Comparison of ENCODE assay signal across 8 cellular contexts in genomic region chr9:128689293-128689770, GRCh38. TPM values are rescaled to one million over a fixed set of nuclear protein-coding genes. Genes with fewer than 3 reads are reported as not detected.
DNase-seq lines count a peak whose midpoint lies in the region; ATAC-seq and TF ChIP-seq lines count a peak whose summit lies in the region.

No MANE protein-coding gene starts in this region.

- no CpG with 5 or more reads among the region's 78 CpGs for WGBS in trophoblast cell (ENCODE audit: extremely low coverage, insufficient coverage, insufficient read length)

- peak overlapping the region; percentile 59 for H3K4me3 ChIP-seq in BE2C (ENCODE audit: low read depth, low read length)
- no peak overlapping the region for H3K4me3 ChIP-seq in KMS-11 (IDR thresholded peaks at IDR 0.05; ENCODE audit: insufficient read depth, low read depth, low read length)
- H3K4me3 ChIP-seq in cardiac muscle cell = peak overlapping the region; percentile 91
- H3K4me3 ChIP-seq in trophoblast cell (ENCODE audit: low read depth, low read length) = peak overlapping the region; percentile 97

- H2AFZ ChIP-seq in KMS-11 (ENCODE audit: low read depth) (no peak overlapping the region), trophoblast cell (ENCODE audit: insufficient read depth, low read length, poor library complexity) (no peak overlapping the region)

- peaks cover 65% of the 10 kb centered on the region for H3K4me1 Mint-ChIP-seq in activated T-cell treated with anti-CD3 and anti-CD28 coated beads, Interleukin-2, amount 50 U/mL, for 72 hours (ENCODE audit: low read depth)

- peak overlapping the region; percentile 80 for H3K18ac ChIP-seq in trophoblast cell (ENCODE audit: low read length)

- peak overlapping the region; percentile 92 for H4K91ac ChIP-seq in trophoblast cell (ENCODE audit: low read depth, low read length)

- peak; percentile 0 for ATAC-seq in GM21381 (IDR thresholded peaks at IDR 0.05; ENCODE audit: unreplicated experiment)
- ATAC-seq in activated T-cell treated with anti-CD3 and anti-CD28 coated beads, Interleukin-2, amount 50 U/mL, for 72 hours (replicated peaks in 1 of 2) = peak in 1 of 2 donors; percentile 9

- H3K9ac ChIP-seq in KMS-11 (peak overlapping the region; percentile 62), trophoblast cell (ENCODE audit: low read length) (peak overlapping the region; percentile 95)

- no peak overlapping the region for H2BK12ac ChIP-seq in trophoblast cell (ENCODE audit: low read length)

- H3K23ac ChIP-seq in trophoblast cell (ENCODE audit: low read length) = no peak overlapping the region

- H3K36me3 ChIP-seq in BE2C (peaks cover 44% of the 10 kb centered on the region), KMS-11 (ENCODE audit: insufficient read depth) (peaks cover 25% of the 10 kb centered on the region; the same call in 1 of the 2 replicates), cardiac muscle cell (peaks cover 28% of the 10 kb centered on the region), trophoblast cell (ENCODE audit: control insufficient read depth in 1 of 2, insufficient read depth in 2 of 2, low read length in 2 of 2) (peaks cover 6 to 19% of the 10 kb centered on the region in 2 experiments)

- H3K9me3 ChIP-seq in BE2C (no peaks in the 10 kb centered on the region), cardiac muscle cell (ENCODE audit: low read depth) (no peaks in the 10 kb centered on the region), trophoblast cell (ENCODE audit: insufficient read depth, low read depth, low read length) (no peaks in the 10 kb centered on the region)

- H3K4me3 Mint-ChIP-seq in activated T-cell treated with anti-CD3 and anti-CD28 coated beads, Interleukin-2, amount 50 U/mL, for 72 hours = peak overlapping the region; percentile 55 to 68

- no peak overlapping the region for H3K4me2 ChIP-seq in KMS-11
- H3K4me2 ChIP-seq in trophoblast cell (ENCODE audit: low read length) = no peak overlapping the region

- no peak overlapping the region for H3K27ac Mint-ChIP-seq in activated T-cell treated with anti-CD3 and anti-CD28 coated beads, Interleukin-2, amount 50 U/mL, for 72 hours

- H3K27ac ChIP-seq in KMS-11 = peak overlapping the region; percentile 69
- H3K27ac ChIP-seq in cardiac muscle cell = peak overlapping the region; percentile 99
- H3K27ac ChIP-seq in trophoblast cell (ENCODE audit: low read depth, low read length) = peak overlapping the region; percentile 99

- H3K27me3 ChIP-seq in BE2C (no peaks in the 10 kb centered on the region), KMS-11 (ENCODE audit: insufficient read depth, low read depth) (no peaks in the 10 kb centered on the region; the same call in 1 of the 2 replicates), cardiac muscle cell (no peaks in the 10 kb centered on the region), trophoblast cell (ENCODE audit: insufficient read depth, low read length) (no peaks in the 10 kb centered on the region)

- DNase-seq in BE2C (peak; percentile 68), cardiac muscle cell (ENCODE audit: low read depth in 1 of 2, low spot score in 1 of 2) (no peak), trophoblast cell (peak in 1 of 2 donors; percentile 63), ecto neural progenitor cell (ENCODE audit: low spot score) (no peak), NCI-H2107 treated with DMSO at 0.1 percent for 48 hours (lab: John Stamatoyannopoulos, UW; ENCODE audit: unreplicated experiment) (no peak)
- DNase-seq in activated T-cell treated with anti-CD3 and anti-CD28 coated beads, Interleukin-2, amount 50 U/mL, for 72 hours = peak in 1 of 2 donors; percentile 62

- peak overlapping the region; percentile 94 for H2BK5ac ChIP-seq in trophoblast cell (ENCODE audit: low read depth, low read length, poor library complexity)

- H4K20me1 ChIP-seq in KMS-11 (ENCODE audit: insufficient read depth) = peaks cover 24% of the 10 kb centered on the region; the same call in 1 of the 2 replicates

- H3K27me3 Mint-ChIP-seq in activated T-cell treated with anti-CD3 and anti-CD28 coated beads, Interleukin-2, amount 50 U/mL, for 72 hours (ENCODE audit: low read depth) = no peaks in the 10 kb centered on the region

- H3K4ac ChIP-seq in trophoblast cell (ENCODE audit: low read depth, low read length) = peak overlapping the region; percentile 84

- peak overlapping the region; percentile 71 for H4K8ac ChIP-seq in trophoblast cell (ENCODE audit: low read depth, low read length)

- no peak overlapping the region for H4K12ac ChIP-seq in trophoblast cell (ENCODE audit: low read depth, low read length)

- H3K4me1 ChIP-seq in BE2C = peaks cover 6% of the 10 kb centered on the region
- H3K4me1 ChIP-seq in KMS-11 (ENCODE audit: low read depth, poor library complexity, severe bottlenecking) = peaks cover 75% of the 10 kb centered on the region
- peaks cover 21% of the 10 kb centered on the region for H3K4me1 ChIP-seq in cardiac muscle cell (ENCODE audit: low read depth)
- peaks cover 6 to 12% of the 10 kb centered on the region in 2 experiments for H3K4me1 ChIP-seq in trophoblast cell (ENCODE audit: control insufficient read depth in 1 of 2, insufficient read depth in 2 of 2, low read length in 2 of 2)

- peaks cover 80% of the 10 kb centered on the region for H3K79me2 ChIP-seq in KMS-11 (ENCODE audit: insufficient read depth, low read depth)
- peaks cover 21% of the 10 kb centered on the region for H3K79me2 ChIP-seq in trophoblast cell (ENCODE audit: control insufficient read depth, insufficient read depth, low read length, poor library complexity)

- peak overlapping the region; percentile 79 for H2BK120ac ChIP-seq in trophoblast cell (ENCODE audit: insufficient read depth, low read length, poor library complexity)

- peaks cover 18% of the 10 kb centered on the region for H3K79me1 ChIP-seq in trophoblast cell (ENCODE audit: low read length)

- no peak overlapping the region for H2AK5ac ChIP-seq in trophoblast cell (ENCODE audit: low read length)

- peak overlapping the region; percentile 86 for H3K14ac ChIP-seq in trophoblast cell (ENCODE audit: low read length)

- H3K36me3 Mint-ChIP-seq in activated T-cell treated with anti-CD3 and anti-CD28 coated beads, Interleukin-2, amount 50 U/mL, for 72 hours (ENCODE audit: insufficient read depth in 2 of 2) = peaks cover 20 to 29% of the 10 kb centered on the region in 2 donors

- no peaks in the 10 kb centered on the region for H3K9me3 Mint-ChIP-seq in activated T-cell treated with anti-CD3 and anti-CD28 coated beads, Interleukin-2, amount 50 U/mL, for 72 hours

- no peak for TF ChIP-seq CTCF in BE2C (IDR thresholded peaks at IDR 0.05; ENCODE audit: low read depth, low read length)
- no peak for TF ChIP-seq CTCF in KMS-11 (conservative IDR thresholded peaks at IDR 0.05; ENCODE audit: low read depth, low read length)
- no peak for TF ChIP-seq CTCF in cardiac muscle cell (IDR thresholded peaks at IDR 0.05; ENCODE audit: low read depth, low read length)

RNA-seq across cellular contexts. Expression of gene SET, which starts 0.3 kb away (rescaled TPM):
- 442 TPM for polyA plus RNA-seq in BE2C (2012; ENCODE audit: insufficient read depth, insufficient read length, low read depth)
- 100 to 1,000 TPM; 448 to 582 TPM for total RNA-seq in activated T-cell treated with anti-CD3 and anti-CD28 coated beads, Interleukin-2, amount 50 U/mL, for 72 hours
- total RNA-seq in cardiac muscle cell = 335 and 481 TPM in 2 replicates
- 227 and 262 TPM in 2 replicates for polyA plus RNA-seq in cardiac muscle cell
- 357 and 372 TPM in 2 replicates for polyA plus RNA-seq in trophoblast cell (2013)

RNA-seq across cellular contexts. Expression of gene PKN3, which starts 13.0 kb away (rescaled TPM):
- 8.3 TPM for polyA plus RNA-seq in BE2C (2012; ENCODE audit: insufficient read depth, insufficient read length, low read depth)
- total RNA-seq in activated T-cell treated with anti-CD3 and anti-CD28 coated beads, Interleukin-2, amount 50 U/mL, for 72 hours = 10 to 100 TPM; 11.6 to 22.9 TPM
- total RNA-seq in cardiac muscle cell = 13.8 and 17.9 TPM in 2 replicates
- polyA plus RNA-seq in cardiac muscle cell = 13.4 and 13.5 TPM in 2 replicates
- polyA plus RNA-seq in trophoblast cell (2013) = 7.5 and 7.7 TPM in 2 replicates

RNA-seq across cellular contexts. Expression of gene DYNC2I2, which starts 32.7 kb away (rescaled TPM):
- 84.7 TPM for polyA plus RNA-seq in BE2C (2012; ENCODE audit: insufficient read depth, insufficient read length, low read depth)
- total RNA-seq in activated T-cell treated with anti-CD3 and anti-CD28 coated beads, Interleukin-2, amount 50 U/mL, for 72 hours = 10 to 100 TPM; 27.1 to 31.2 TPM
- 77.2 and 94.9 TPM in 2 replicates for total RNA-seq in cardiac muscle cell
- 81.7 and 119 TPM in 2 replicates for polyA plus RNA-seq in cardiac muscle cell
- 19.9 and 21.1 TPM in 2 replicates for polyA plus RNA-seq in trophoblast cell (2013)

RNA-seq across cellular contexts. Expression of gene ZDHHC12, which starts 34.6 kb away (rescaled TPM):
- 13.5 TPM for polyA plus RNA-seq in BE2C (2012; ENCODE audit: insufficient read depth, insufficient read length, low read depth)
- total RNA-seq in activated T-cell treated with anti-CD3 and anti-CD28 coated beads, Interleukin-2, amount 50 U/mL, for 72 hours = 10 to 100 TPM; 48.7 to 53.7 TPM
- 58.7 and 87.1 TPM in 2 replicates for total RNA-seq in cardiac muscle cell
- polyA plus RNA-seq in cardiac muscle cell = 47.4 and 68.3 TPM in 2 replicates
- 35.3 and 35.7 TPM in 2 replicates for polyA plus RNA-seq in trophoblast cell (2013)
